ENCODE assay signal across 10 cellular contexts in genomic region chr9:32395483-32396216, GRCh38. TPM values are rescaled to one million over a fixed set of nuclear protein-coding genes. Genes with fewer than 3 reads are reported as not detected.
A peak's percentile ranks its signal among the peaks of the same experiment; 100 is the strongest.
DNase-seq lines count a peak whose midpoint lies in the region; ATAC-seq and TF ChIP-seq lines count a peak whose summit lies in the region.
"Had no signal": no experiment of that assay in that cellular context is flagged by ENCODE, and none has a peak within 500 bp of the region (broad histone marks: within the 10 kb centered on the region; RNA-seq: fewer than 3 reads in every experiment).

No MANE protein-coding gene starts in this region.

- TF ChIP-seq POLR2A in upper lobe of left lung (IDR thresholded peaks at IDR 0.05): no peak

- H3K27ac Mint-ChIP-seq in chondrocyte (ENCODE audit: unreplicated experiment): peak overlapping the region; percentile 95
- H3K27ac Mint-ChIP-seq in activated CD8-positive, alpha-beta memory T cell treated with anti-CD3 and anti-CD28 coated beads, Interleukin-2, amount 10 ng/mL, durations not matched to agents 7 days and 5 days: no peak overlapping the region

- TF ChIP-seq EP300 in upper lobe of left lung (IDR thresholded peaks at IDR 0.05): no peak

- DNase-seq in HT1080 (ENCODE audit: low read depth) (peak; percentile 87), chondrocyte (ENCODE audit: low spot score) (no peak), kidney tubule cell (ENCODE audit: low spot score) (peak; percentile 82), upper lobe of left lung (no peak), inferior parietal cortex (ENCODE audit: extremely low spot score) (no peak)
- DNase-seq in central memory CD4-positive, alpha-beta T cell: no peak
- DNase-seq in activated CD8-positive, alpha-beta memory T cell treated with anti-CD3 and anti-CD28 coated beads, Interleukin-2, amount 10 ng/mL, durations not matched to agents 7 days and 5 days: no peak
- DNase-seq: activated naive CD4-positive, alpha-beta T cell; NCI-H1436 had no signal

- peak overlapping the region; percentile 30 to 71 (median 34) for H3K27ac ChIP-seq in upper lobe of left lung

- peak; percentile 77 to 95 for ATAC-seq in upper lobe of left lung (ENCODE audit: low FRiP score in 2 of 2)
- no peak for ATAC-seq in HG03108 (IDR thresholded peaks at IDR 0.05; ENCODE audit: unreplicated experiment)
- ATAC-seq in activated CD8-positive, alpha-beta memory T cell treated with anti-CD3 and anti-CD28 coated beads, Interleukin-2, amount 10 ng/mL, durations not matched to agents 7 days and 5 days: no peak

- no peaks in the 10 kb centered on the region for H3K36me3 Mint-ChIP-seq in chondrocyte (ENCODE audit: low read depth)
- H3K36me3 Mint-ChIP-seq in activated CD8-positive, alpha-beta memory T cell treated with anti-CD3 and anti-CD28 coated beads, Interleukin-2, amount 10 ng/mL, durations not matched to agents 7 days and 5 days: no peaks in the 10 kb centered on the region

- no peak overlapping the region for H3K4me3 ChIP-seq in upper lobe of left lung

- peaks cover 0 to 8% (median 5%) of the 10 kb centered on the region in 4 donors for H3K4me1 ChIP-seq in upper lobe of left lung

- H3K4me3 Mint-ChIP-seq in chondrocyte (ENCODE audit: unreplicated experiment): peak overlapping the region; percentile 35
- no peak overlapping the region for H3K4me3 Mint-ChIP-seq in activated CD8-positive, alpha-beta memory T cell treated with anti-CD3 and anti-CD28 coated beads, Interleukin-2, amount 10 ng/mL, durations not matched to agents 7 days and 5 days

- peaks cover 32% of the 10 kb centered on the region for H3K4me1 Mint-ChIP-seq in chondrocyte (ENCODE audit: low read depth)
- H3K4me1 Mint-ChIP-seq in activated CD8-positive, alpha-beta memory T cell treated with anti-CD3 and anti-CD28 coated beads, Interleukin-2, amount 10 ng/mL, durations not matched to agents 7 days and 5 days: no peaks in the 10 kb centered on the region

- CTCF ChIA-PET in activated CD8-positive, alpha-beta memory T cell treated with anti-CD3 and anti-CD28 coated beads, Interleukin-2, amount 10 ng/mL, durations not matched to agents 7 days and 5 days (lab: Charles Lee): no interaction called here

- TF ChIP-seq CTCF in chondrocyte (IDR thresholded peaks at IDR 0.05) (peak; percentile 71), upper lobe of left lung (IDR thresholded peaks at IDR 0.05) (no peak)

- no peaks in the 10 kb centered on the region for H3K27me3 ChIP-seq in upper lobe of left lung

- no peaks in the 10 kb centered on the region for H3K9me3 Mint-ChIP-seq in chondrocyte (ENCODE audit: low read depth)
- H3K9me3 Mint-ChIP-seq in activated CD8-positive, alpha-beta memory T cell treated with anti-CD3 and anti-CD28 coated beads, Interleukin-2, amount 10 ng/mL, durations not matched to agents 7 days and 5 days (ENCODE audit: low read depth): no peaks in the 10 kb centered on the region

- H3K36me3 ChIP-seq in upper lobe of left lung: no peaks in the 10 kb centered on the region

- no peaks in the 10 kb centered on the region for H3K9me3 ChIP-seq in upper lobe of left lung

- 67 to 70% methylated on average over 7 of the region's 7 CpGs for WGBS in upper lobe of left lung, 2 donors

- H3K27me3 Mint-ChIP-seq in chondrocyte (ENCODE audit: low read depth): no peaks in the 10 kb centered on the region
- H3K27me3 Mint-ChIP-seq in activated CD8-positive, alpha-beta memory T cell treated with anti-CD3 and anti-CD28 coated beads, Interleukin-2, amount 10 ng/mL, durations not matched to agents 7 days and 5 days: no peaks in the 10 kb centered on the region

RNA-seq across cellular contexts. Expression of gene ACO1, which starts 11.2 kb away (rescaled TPM):
- 45.2 and 57.6 TPM in 2 replicates for total RNA-seq in HT1080 (2014; rRNA removed; shearing (Covaris generic))
- 45.8 and 57.1 TPM in 2 replicates for polyA plus RNA-seq in HT1080 (2015; cell fraction: cytosol; rRNA removed)
- 101 and 109 TPM in 2 replicates for polyA plus RNA-seq in HT1080 (2015; cell fraction: nucleus; rRNA removed)
- total RNA-seq in chondrocyte (39.7 to 47.5 TPM (median 44.7 TPM) in 3 replicates), upper lobe of left lung (10 to 100 TPM; 12.4 to 33.0 (median 29.1) TPM)
- 1 to 10 TPM; 7.0 to 9.9 TPM for total RNA-seq in activated CD8-positive, alpha-beta memory T cell treated with anti-CD3 and anti-CD28 coated beads, Interleukin-2, amount 10 ng/mL, durations not matched to agents 7 days and 5 days

Comparison
In these comparisons a context has a peak if more than half of its experiments do, and no peak if none do; other contexts are left out.
1. DNase-seq: peak in HT1080 (single experiment) and kidney tubule cell (single experiment); none in chondrocyte (single experiment), upper lobe of left lung (0 of 2), central memory CD4-positive, alpha-beta T cell (single experiment), activated CD8-positive, alpha-beta memory T cell treated with anti-CD3 and anti-CD28 coated beads, Interleukin-2, amount 10 ng/mL, durations not matched to agents 7 days and 5 days (single experiment) and inferior parietal cortex (single experiment).
2. ATAC-seq: peak in upper lobe of left lung (2 of 2); none in HG03108 (single experiment) and activated CD8-positive, alpha-beta memory T cell treated with anti-CD3 and anti-CD28 coated beads, Interleukin-2, amount 10 ng/mL, durations not matched to agents 7 days and 5 days (single experiment).